In the genomic region with DNA sequence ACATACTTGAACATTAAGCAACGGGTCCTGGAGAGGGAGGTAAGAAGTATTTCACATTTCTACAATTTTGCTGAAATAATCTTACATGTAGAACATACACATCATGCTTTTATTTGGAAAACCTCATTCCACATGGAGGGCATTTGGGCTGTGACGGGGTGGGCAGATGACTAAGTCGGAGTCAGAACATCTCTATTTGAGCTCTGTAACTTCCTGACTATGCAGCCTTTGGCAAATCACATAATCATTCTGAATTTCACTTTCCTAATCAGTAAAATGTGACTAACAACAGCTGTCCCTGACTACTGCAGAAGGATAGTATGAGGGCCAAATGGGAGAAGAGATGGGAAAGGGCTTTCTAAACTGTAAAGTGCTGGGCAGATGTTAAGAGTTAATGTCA, we compare ENCODE assay signal across 1 cellular context.
A peak's percentile ranks its signal among the peaks of the same experiment; 100 is the strongest.
TF ChIP-seq lines count a peak whose summit lies in the region.

No MANE protein-coding gene starts in this region.

TF ChIP-seq in SK-N-SH, 30 proteins besides CTCF, POLR2A, EP300 and RAD21 (continued from another document):
- TF ChIP-seq, protein P1, sequence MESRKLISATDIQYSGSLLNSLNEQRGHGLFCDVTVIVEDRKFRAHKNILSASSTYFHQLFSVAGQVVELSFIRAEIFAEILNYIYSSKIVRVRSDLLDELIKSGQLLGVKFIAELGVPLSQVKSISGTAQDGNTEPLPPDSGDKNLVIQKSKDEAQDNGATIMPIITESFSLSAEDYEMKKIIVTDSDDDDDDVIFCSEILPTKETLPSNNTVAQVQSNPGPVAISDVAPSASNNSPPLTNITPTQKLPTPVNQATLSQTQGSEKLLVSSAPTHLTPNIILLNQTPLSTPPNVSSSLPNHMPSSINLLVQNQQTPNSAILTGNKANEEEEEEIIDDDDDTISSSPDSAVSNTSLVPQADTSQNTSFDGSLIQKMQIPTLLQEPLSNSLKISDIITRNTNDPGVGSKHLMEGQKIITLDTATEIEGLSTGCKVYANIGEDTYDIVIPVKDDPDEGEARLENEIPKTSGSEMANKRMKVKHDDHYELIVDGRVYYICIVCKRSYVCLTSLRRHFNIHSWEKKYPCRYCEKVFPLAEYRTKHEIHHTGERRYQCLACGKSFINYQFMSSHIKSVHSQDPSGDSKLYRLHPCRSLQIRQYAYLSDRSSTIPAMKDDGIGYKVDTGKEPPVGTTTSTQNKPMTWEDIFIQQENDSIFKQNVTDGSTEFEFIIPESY (IDR thresholded peaks at IDR 0.05; ENCODE audit: borderline replicate concordance, low read depth) = no peak
- TF ChIP-seq FOSL2 (IDR thresholded peaks at IDR 0.05; ENCODE audit: borderline replicate concordance, low read depth) = peak; percentile 79
- TF ChIP-seq TEAD4 (IDR thresholded peaks at IDR 0.05; ENCODE audit: borderline replicate concordance, insufficient read depth) = 0 out of 2 replicates have a peak, but pooled peaks have one; percentile 43
- no peak for TF ChIP-seq EZH2phosphoT487 (IDR thresholded peaks at IDR 0.05; ENCODE audit: borderline replicate concordance, low read depth)
- TF ChIP-seq TAF1 (IDR thresholded peaks at IDR 0.05; ENCODE audit: borderline replicate concordance, low read depth, low read length) = no peak
- TF ChIP-seq, protein P2, sequence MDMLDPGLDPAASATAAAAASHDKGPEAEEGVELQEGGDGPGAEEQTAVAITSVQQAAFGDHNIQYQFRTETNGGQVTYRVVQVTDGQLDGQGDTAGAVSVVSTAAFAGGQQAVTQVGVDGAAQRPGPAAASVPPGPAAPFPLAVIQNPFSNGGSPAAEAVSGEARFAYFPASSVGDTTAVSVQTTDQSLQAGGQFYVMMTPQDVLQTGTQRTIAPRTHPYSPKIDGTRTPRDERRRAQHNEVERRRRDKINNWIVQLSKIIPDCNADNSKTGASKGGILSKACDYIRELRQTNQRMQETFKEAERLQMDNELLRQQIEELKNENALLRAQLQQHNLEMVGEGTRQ (IDR thresholded peaks at IDR 0.05; ENCODE audit: borderline replicate concordance, low read depth, low read length) = no peak
- no peak; the same call in 1 of the 2 replicates for TF ChIP-seq ELF1 (IDR thresholded peaks at IDR 0.05)
- no peak for TF ChIP-seq FOXM1 (IDR thresholded peaks at IDR 0.05; ENCODE audit: low read depth)
- TF ChIP-seq, protein P3, sequence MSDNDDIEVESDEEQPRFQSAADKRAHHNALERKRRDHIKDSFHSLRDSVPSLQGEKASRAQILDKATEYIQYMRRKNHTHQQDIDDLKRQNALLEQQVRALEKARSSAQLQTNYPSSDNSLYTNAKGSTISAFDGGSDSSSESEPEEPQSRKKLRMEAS (IDR thresholded peaks at IDR 0.05; ENCODE audit: low read depth) = no peak
- TF ChIP-seq, protein P4, sequence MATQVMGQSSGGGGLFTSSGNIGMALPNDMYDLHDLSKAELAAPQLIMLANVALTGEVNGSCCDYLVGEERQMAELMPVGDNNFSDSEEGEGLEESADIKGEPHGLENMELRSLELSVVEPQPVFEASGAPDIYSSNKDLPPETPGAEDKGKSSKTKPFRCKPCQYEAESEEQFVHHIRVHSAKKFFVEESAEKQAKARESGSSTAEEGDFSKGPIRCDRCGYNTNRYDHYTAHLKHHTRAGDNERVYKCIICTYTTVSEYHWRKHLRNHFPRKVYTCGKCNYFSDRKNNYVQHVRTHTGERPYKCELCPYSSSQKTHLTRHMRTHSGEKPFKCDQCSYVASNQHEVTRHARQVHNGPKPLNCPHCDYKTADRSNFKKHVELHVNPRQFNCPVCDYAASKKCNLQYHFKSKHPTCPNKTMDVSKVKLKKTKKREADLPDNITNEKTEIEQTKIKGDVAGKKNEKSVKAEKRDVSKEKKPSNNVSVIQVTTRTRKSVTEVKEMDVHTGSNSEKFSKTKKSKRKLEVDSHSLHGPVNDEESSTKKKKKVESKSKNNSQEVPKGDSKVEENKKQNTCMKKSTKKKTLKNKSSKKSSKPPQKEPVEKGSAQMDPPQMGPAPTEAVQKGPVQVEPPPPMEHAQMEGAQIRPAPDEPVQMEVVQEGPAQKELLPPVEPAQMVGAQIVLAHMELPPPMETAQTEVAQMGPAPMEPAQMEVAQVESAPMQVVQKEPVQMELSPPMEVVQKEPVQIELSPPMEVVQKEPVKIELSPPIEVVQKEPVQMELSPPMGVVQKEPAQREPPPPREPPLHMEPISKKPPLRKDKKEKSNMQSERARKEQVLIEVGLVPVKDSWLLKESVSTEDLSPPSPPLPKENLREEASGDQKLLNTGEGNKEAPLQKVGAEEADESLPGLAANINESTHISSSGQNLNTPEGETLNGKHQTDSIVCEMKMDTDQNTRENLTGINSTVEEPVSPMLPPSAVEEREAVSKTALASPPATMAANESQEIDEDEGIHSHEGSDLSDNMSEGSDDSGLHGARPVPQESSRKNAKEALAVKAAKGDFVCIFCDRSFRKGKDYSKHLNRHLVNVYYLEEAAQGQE (IDR thresholded peaks at IDR 0.05; ENCODE audit: low read depth, low read length) = no peak
- TF ChIP-seq SIN3A (IDR thresholded peaks at IDR 0.05; ENCODE audit: borderline replicate concordance, low read depth, low read length) = no peak
- no peak for TF ChIP-seq MEF2A (IDR thresholded peaks at IDR 0.05; ENCODE audit: borderline replicate concordance, low read depth)
- no peak for TF ChIP-seq RXRA (IDR thresholded peaks at IDR 0.05; ENCODE audit: borderline replicate concordance, low read depth)
- TF ChIP-seq POLR2AphosphoS5 (IDR thresholded peaks at IDR 0.05; ENCODE audit: low read depth, low read length) = no peak; the same call in 1 of the 2 replicates
- no peak for TF ChIP-seq YY1 (IDR thresholded peaks at IDR 0.05; ENCODE audit: low read depth)
- TF ChIP-seq NFIC (IDR thresholded peaks at IDR 0.05; ENCODE audit: borderline replicate concordance) = 0 out of 2 replicates have a peak, but pooled peaks have one; percentile 19
- peak; percentile 66; the same call in 1 of the 2 replicates for TF ChIP-seq TCF12 (IDR thresholded peaks at IDR 0.05)
- TF ChIP-seq NRF1 (IDR thresholded peaks at IDR 0.05; ENCODE audit: low read depth, low read length) = no peak
- no peak for TF ChIP-seq CHD2 (IDR thresholded peaks at IDR 0.05; ENCODE audit: low read length, partially characterized antibody)
- no peak for TF ChIP-seq MXI1 (IDR thresholded peaks at IDR 0.05; ENCODE audit: low read depth, low read length)
- no peak for TF ChIP-seq RCOR1 (IDR thresholded peaks at IDR 0.05; ENCODE audit: low read length)
